10 cellular contexts compared by ENCODE assay signal in the genomic region with DNA sequence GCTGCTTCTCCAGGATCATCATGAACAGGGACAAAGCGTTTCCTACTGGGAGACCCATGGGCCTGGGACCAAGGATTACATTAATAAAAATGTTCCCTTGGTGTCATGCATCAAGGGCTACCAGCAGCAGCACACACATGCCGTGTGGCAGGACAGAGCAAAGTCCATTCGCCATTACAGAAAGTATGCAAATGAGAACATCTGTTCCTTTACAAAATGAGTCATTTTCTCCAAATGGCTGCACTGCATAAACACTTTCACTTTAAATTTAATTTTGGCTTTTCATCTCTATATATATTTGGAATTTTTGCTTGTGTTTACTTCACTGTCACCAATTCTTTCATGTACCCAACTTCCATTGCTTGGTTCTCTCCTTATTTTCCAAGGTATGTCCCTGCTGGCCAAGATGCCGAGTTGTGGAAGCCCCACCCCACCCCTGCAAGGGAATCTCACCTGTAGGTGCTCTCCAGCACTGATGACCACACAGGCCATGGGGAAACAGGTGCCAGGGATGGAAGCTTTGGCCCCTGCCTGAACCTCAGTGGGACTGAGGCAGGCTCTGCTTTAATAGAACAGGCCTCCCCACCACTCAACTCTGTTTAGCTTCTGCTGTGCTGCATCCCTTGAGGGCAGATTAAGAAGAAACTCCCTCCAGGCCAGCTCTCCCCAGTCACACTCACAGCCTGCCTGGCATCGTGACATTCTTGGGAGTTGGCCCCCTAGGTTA. TPM values are rescaled to one million over a fixed set of nuclear protein-coding genes. Genes with fewer than 3 reads are reported as not detected.
DNase-seq lines count a peak whose midpoint lies in the region; ATAC-seq and TF ChIP-seq lines count a peak whose summit lies in the region.
"Had no signal": no experiment of that assay in that cellular context is flagged by ENCODE, and none has a peak within 500 bp of the region (broad histone marks: within the 10 kb centered on the region; RNA-seq: fewer than 3 reads in every experiment).

No MANE protein-coding gene starts in this region.

- no peak for TF ChIP-seq POLR2A in breast epithelium (IDR thresholded peaks at IDR 0.05)

- H4K20me1 ChIP-seq in smooth muscle cell (ENCODE audit: low read depth): no peaks in the 10 kb centered on the region

- H3K27me3 ChIP-seq in smooth muscle cell (ENCODE audit: low read depth) (no peaks in the 10 kb centered on the region), breast epithelium (no peaks in the 10 kb centered on the region)
- H3K27me3 ChIP-seq: tibial nerve had no signal

- H3K79me2 ChIP-seq in smooth muscle cell (ENCODE audit: low read depth): no peaks in the 10 kb centered on the region

- H3K4me1 ChIP-seq in smooth muscle cell (ENCODE audit: low read depth) (no peaks in the 10 kb centered on the region), breast epithelium (no peaks in the 10 kb centered on the region)
- H3K4me1 ChIP-seq: tibial nerve had no signal

- H3K4me3 ChIP-seq in epithelial cell of proximal tubule (ENCODE audit: low read depth, low read length): no peak overlapping the region
- H3K4me3 ChIP-seq in smooth muscle cell: no peak overlapping the region
- H3K4me3 ChIP-seq in breast epithelium: no peak overlapping the region
- H3K4me3 ChIP-seq: tibial nerve had no signal

- ATAC-seq in GM19023 (IDR thresholded peaks at IDR 0.05; ENCODE audit: unreplicated experiment): peak; percentile 72
- ATAC-seq in HG03342 (IDR thresholded peaks at IDR 0.05; ENCODE audit: unreplicated experiment): peak; percentile 77

- intact Hi-C loops in breast epithelium (cut with DNase I; ENCODE audit: low total_unique reads): no loop called here

- H3K9me3 ChIP-seq in smooth muscle cell (replicated peaks; ENCODE audit: low read depth) (no peaks in the 10 kb centered on the region), breast epithelium (peaks cover 5 to 14% of the 10 kb centered on the region in 2 donors)

- H2AFZ ChIP-seq in smooth muscle cell (ENCODE audit: low read depth): no peak overlapping the region

- WGBS in smooth muscle cell (ENCODE audit: low lambda C conversion rate): 84% methylated on average over 5 of the region's 5 CpGs

- DNase-seq in DMS53 treated with DMSO at 0.1 percent for 48 hours (lab: John Stamatoyannopoulos, UW; ENCODE audit: unreplicated experiment): peak; percentile 2
- peak; percentile 10 for DNase-seq in epithelial cell of proximal tubule (ENCODE audit: low read depth)
- DNase-seq in smooth muscle cell (lab: John Stamatoyannopoulos, UW; ENCODE audit: unreplicated experiment): no peak
- DNase-seq in breast epithelium (ENCODE audit: low spot score in 2 of 2): no peak
- DNase-seq in dedifferentiated amniotic fluid mesenchymal stem cell (ENCODE audit: extremely low spot score): no peak
- DNase-seq in T1000 (lab: John Stamatoyannopoulos, UW): no peak
- DNase-seq: mesendoderm had no signal

- H3K27ac ChIP-seq in smooth muscle cell (ENCODE audit: low read depth): no peak overlapping the region
- H3K27ac ChIP-seq in breast epithelium: no peak overlapping the region
- H3K27ac ChIP-seq: tibial nerve had no signal

- no peak overlapping the region for H3K4me2 ChIP-seq in smooth muscle cell

- H3K9ac ChIP-seq in smooth muscle cell (ENCODE audit: low read depth): no peak overlapping the region

- no peak for TF ChIP-seq CTCF in epithelial cell of proximal tubule (conservative IDR thresholded peaks at IDR 0.05; ENCODE audit: low read depth, low read length)
- no peak for TF ChIP-seq CTCF in smooth muscle cell (IDR thresholded peaks at IDR 0.05; ENCODE audit: borderline replicate concordance, insufficient read depth, poor library complexity, severe bottlenecking)
- TF ChIP-seq CTCF in breast epithelium (IDR thresholded peaks at IDR 0.05): no peak

- H3F3A ChIP-seq in smooth muscle cell (ENCODE audit: low read depth): no peaks in the 10 kb centered on the region

- no peaks in the 10 kb centered on the region for H3K36me3 ChIP-seq in smooth muscle cell (ENCODE audit: low read depth)
- H3K36me3 ChIP-seq in breast epithelium: no peaks in the 10 kb centered on the region
- H3K36me3 ChIP-seq: tibial nerve had no signal

RNA-seq across cellular contexts. Expression of gene GNAZ, which starts 15.6 kb away (rescaled TPM):
- total RNA-seq in epithelial cell of proximal tubule (5.6 and 10.3 TPM in 2 replicates), smooth muscle cell (1.2 and 1.3 TPM in 2 replicates), breast epithelium (10 to 100 TPM in 1 of 3 donors, 1 to 10 TPM in 2; 5.0 to 15.7 (median 5.3) TPM)
- polyA plus RNA-seq in smooth muscle cell: 0.50 and 2.0 TPM in 2 replicates

Comparison
In these comparisons a context has a peak if more than half of its experiments do, and no peak if none do; other contexts are left out.
1. DNase-seq: peak in DMS53 treated with DMSO at 0.1 percent for 48 hours (single experiment) and epithelial cell of proximal tubule (single experiment); none in smooth muscle cell (single experiment), breast epithelium (0 of 2), dedifferentiated amniotic fluid mesenchymal stem cell (single experiment) and T1000 (single experiment).